13 cellular contexts compared by ENCODE assay signal in genomic region chr15:40088929-40089755, GRCh38. TPM values are rescaled to one million over a fixed set of nuclear protein-coding genes. Genes with fewer than 3 reads are reported as not detected.
A peak's percentile ranks its signal among the peaks of the same experiment; 100 is the strongest.
DNase-seq lines count a peak whose midpoint lies in the region; ATAC-seq and TF ChIP-seq lines count a peak whose summit lies in the region.
"Had no signal": no experiment of that assay in that cellular context is flagged by ENCODE, and none has a peak within 500 bp of the region (broad histone marks: within the 10 kb centered on the region; RNA-seq: fewer than 3 reads in every experiment).

No MANE protein-coding gene starts in this region.

- H3K27me3 Mint-ChIP-seq in IgD-negative memory B cell: no peaks in the 10 kb centered on the region
- H3K27me3 Mint-ChIP-seq in brain: peaks cover 33% of the 10 kb centered on the region
- H3K27me3 Mint-ChIP-seq in mesothelial cell of epicardium (ENCODE audit: low read depth): no peaks in the 10 kb centered on the region
- peaks cover under 1 to 20% of the 10 kb centered on the region in 2 donors for H3K27me3 Mint-ChIP-seq in T-cell
- H3K27me3 Mint-ChIP-seq: activated CD4-positive, alpha-beta T cell treated with anti-CD3 and anti-CD28 coated beads, Interleukin-2, amount 10 ng/mL, durations not matched to agents 24 days and 14 days had no signal

- peaks cover 4% of the 10 kb centered on the region for H3K36me3 Mint-ChIP-seq in IgD-negative memory B cell
- H3K36me3 Mint-ChIP-seq in brain: peaks cover 18% of the 10 kb centered on the region
- peaks cover 19% of the 10 kb centered on the region for H3K36me3 Mint-ChIP-seq in mesothelial cell of epicardium
- H3K36me3 Mint-ChIP-seq in T-cell: no peaks in the 10 kb centered on the region

- H3K4me3 ChIP-seq in A673 (ENCODE audit: low read depth, low read length, poor library complexity, severe bottlenecking): no peak overlapping the region
- H3K4me3 ChIP-seq: colonic mucosa had no signal

- peaks cover 31 to 39% (median 38%) of the 10 kb centered on the region in 3 donors for H3K4me1 Mint-ChIP-seq in IgD-negative memory B cell
- H3K4me1 Mint-ChIP-seq in brain: peaks cover 100% of the 10 kb centered on the region
- H3K4me1 Mint-ChIP-seq in mesothelial cell of epicardium: peaks cover 95% of the 10 kb centered on the region
- peaks cover 0 to 4% (median 3%) of the 10 kb centered on the region in 3 donors for H3K4me1 Mint-ChIP-seq in T-cell

- peak overlapping the region; percentile 96 for H3K27ac ChIP-seq in A673 (ENCODE audit: low read depth, low read length, poor library complexity, severe bottlenecking)
- H3K27ac ChIP-seq: colonic mucosa had no signal

- POLR2A ChIA-PET in A673 (lab: Charles Lee; ENCODE audit: low non-redundant PET): no interaction called here
- POLR2A ChIA-PET in T-cell (lab: Charles Lee): interaction anchor here in 1 of 2 donors (0.7 kb wide), 1 partner anchor 45 kb away, joined by 5 read pairs; no protein-coding TSS in a partner anchor

- CTCF ChIA-PET in A673 (lab: Charles Lee) (interaction anchor here (1.2 kb wide), 1 partner anchor 17 kb away, joined by 4 read pairs; no protein-coding TSS in a partner anchor), T-cell (lab: Charles Lee) (no interaction called here)

- no peak for ATAC-seq in T-cell (replicated peaks in 1 of 4)

- in situ Hi-C loops in ACHN (cut with HindIII; ENCODE audit: low pct_ligation_motif_present, low pct_unique_long_range_greater_than_20kb, low sequenced_read_pairs): no loop called here

- H3K4me3 Mint-ChIP-seq in IgD-negative memory B cell (no peak overlapping the region), brain (peak overlapping the region in 1 of 5 experiments; percentile 60), mesothelial cell of epicardium (no peak overlapping the region), T-cell (no peak overlapping the region)
- H3K4me3 Mint-ChIP-seq: activated CD4-positive, alpha-beta T cell treated with anti-CD3 and anti-CD28 coated beads, Interleukin-2, amount 10 ng/mL, durations not matched to agents 24 days and 14 days had no signal

- no peaks in the 10 kb centered on the region for H3K27me3 ChIP-seq in A673 (replicated peaks; ENCODE audit: insufficient read depth, low read depth, low read length, poor library complexity)
- H3K27me3 ChIP-seq: colonic mucosa had no signal

- H3K27ac Mint-ChIP-seq in IgD-negative memory B cell (peak overlapping the region in 2 of 3 donors; percentile 18 to 85), brain (peak overlapping the region in 4 of 5 experiments; percentile 62 to 96 (median 86)), mesothelial cell of epicardium (peak overlapping the region; percentile 93), T-cell (no peak overlapping the region)
- H3K27ac Mint-ChIP-seq: activated CD4-positive, alpha-beta T cell treated with anti-CD3 and anti-CD28 coated beads, Interleukin-2, amount 10 ng/mL, durations not matched to agents 24 days and 14 days had no signal

- H3K9me3 ChIP-seq in A673 (ENCODE audit: low read depth, low read length, poor library complexity, severe bottlenecking): no peaks in the 10 kb centered on the region
- H3K9me3 ChIP-seq: colonic mucosa had no signal

- intact Hi-C loops in A673 (cut with micrococcal nuclease; ENCODE audit: unreplicated experiment): no loop called here

- H3K9me3 Mint-ChIP-seq in IgD-negative memory B cell (no peaks in the 10 kb centered on the region), brain (peaks cover 0 to 10% (median 0%) of the 10 kb centered on the region in 5 experiments), mesothelial cell of epicardium (no peaks in the 10 kb centered on the region), T-cell (no peaks in the 10 kb centered on the region)
- H3K9me3 Mint-ChIP-seq: activated CD4-positive, alpha-beta T cell treated with anti-CD3 and anti-CD28 coated beads, Interleukin-2, amount 10 ng/mL, durations not matched to agents 24 days and 14 days had no signal

- TF ChIP-seq CTCF in A673 (conservative IDR thresholded peaks at IDR 0.05; ENCODE audit: low read depth, low read length): no peak
- TF ChIP-seq CTCF in brain (conservative IDR thresholded peaks at IDR 0.05): no peak
- TF ChIP-seq CTCF in mesothelial cell of epicardium (IDR thresholded peaks at IDR 0.05; ENCODE audit: unreplicated experiment): no peak

- peaks cover 91% of the 10 kb centered on the region for H3K4me1 ChIP-seq in A673 (ENCODE audit: insufficient read depth, low read length, poor library complexity, severe bottlenecking)

- no TSS peak for BruUV-seq in A673 (replicated peaks; lab: Mats Ljungman, UMichigan)

- peaks cover 20% of the 10 kb centered on the region for H3K36me3 ChIP-seq in A673 (ENCODE audit: insufficient read depth, low read length, poor library complexity, severe bottlenecking)
- H3K36me3 ChIP-seq: colonic mucosa had no signal

- DNase-seq in A673 (ENCODE audit: low spot score): no peak
- no peak for DNase-seq in mesothelial cell of epicardium (ENCODE audit: low spot score in 2 of 2, unreplicated experiment in 2 of 2)
- no peak for DNase-seq in ACHN
- no peak for DNase-seq in T-cell
- DNase-seq in NCI-H1436 (lab: John Stamatoyannopoulos, UW): no peak
- no peak for DNase-seq in stimulated activated CD4-positive, alpha-beta T cell treated with anti-CD3 and anti-CD28 coated beads, Interleukin-2, amount 100 ng/mL, for 24 hours
- DNase-seq: activated effector memory CD4-positive, alpha-beta T cell treated with anti-CD3 and anti-CD28 coated beads, Interleukin-2, amount 50 U/mL, for 16 hours; colonic mucosa; Kasumi-1; NCI-H446 treated with DMSO at 0.1 percent for 48 hours had no signal

RNA-seq across cellular contexts. Expression of gene BMF, which starts 19.5 kb away (rescaled TPM):
- total RNA-seq in A673 (2021) (18.5 and 29.9 TPM in 2 replicates), mesothelial cell of epicardium (90.3 to 98.9 TPM (median 97.0 TPM) in 3 replicates), T-cell (10 to 100 TPM in 3 of 5 donors, 1 to 10 TPM in 2; 6.6 to 46.7 (median 42.4) TPM)
- polyA plus RNA-seq in IgD-negative memory B cell (5.8 TPM), brain (ENCODE audit: insufficient read depth, low read depth, low replicate concordance) (22.7 TPM)

RNA-seq across cellular contexts. Expression of gene SRP14, which starts 50.2 kb away (rescaled TPM):
- total RNA-seq in A673 (2021) (272 and 274 TPM in 2 replicates), mesothelial cell of epicardium (185 to 198 TPM (median 189 TPM) in 3 replicates), T-cell (100 to 1,000 TPM; 115 to 128 (median 119) TPM)
- polyA plus RNA-seq in IgD-negative memory B cell (753 TPM), brain (ENCODE audit: insufficient read depth, low read depth, low replicate concordance) (457 TPM)

Comparison
In these comparisons a context has a peak if more than half of its experiments do, and no peak if none do; other contexts are left out.
1. H3K27ac Mint-ChIP-seq: peak in IgD-negative memory B cell (2 of 3), brain (4 of 5) and mesothelial cell of epicardium (single experiment); none in T-cell (0 of 2).